In genomic region chr2:178715366-178715765, GRCh38 we compare ENCODE assay signal across 34 cellular contexts.
"Had no signal": no experiment of that assay in that cellular context is flagged by ENCODE, and none has a peak within 500 bp of the region (broad histone marks: within the 10 kb centered on the region; RNA-seq: fewer than 3 reads in every experiment).

No MANE protein-coding gene starts in this region.

- H3K27me3 ChIP-seq: adrenal gland, body of pancreas, brain microvascular endothelial cell, breast epithelium had no signal

- H3K9me3 ChIP-seq: adrenal gland, body of pancreas, breast epithelium had no signal

- H3K27ac ChIP-seq: adrenal gland, body of pancreas, brain microvascular endothelial cell, breast epithelium, WERI-Rb-1 had no signal

- H3K4me3 ChIP-seq: adrenal gland, body of pancreas, breast epithelium had no signal

- FAIRE-seq: astrocyte had no signal

- H3K36me3 ChIP-seq: adrenal gland, brain microvascular endothelial cell, breast epithelium had no signal

- H3K4me1 ChIP-seq: adrenal gland, body of pancreas, breast epithelium had no signal

- ATAC-seq: activated CD4-positive, alpha-beta T cell treated with anti-CD3 and anti-CD28 coated beads for 36 hours; activated CD4-positive, CD25-positive, alpha-beta regulatory T cell treated with anti-CD3 and anti-CD28 coated beads, Interleukin-2, amount 50 U/mL, for 24 hours; activated CD8-positive, alpha-beta memory T cell treated with anti-CD3 and anti-CD28 coated beads, Interleukin-2, amount 10 ng/mL, durations not matched to agents 7 days and 5 days; activated CD8-positive, alpha-beta T cell treated with anti-CD3 and anti-CD28 coated beads, Interleukin-2, amount 10 ng/mL, durations not matched to agents 7 days and 5 days; activated naive CD4-positive, alpha-beta T cell treated with anti-CD3 and anti-CD28 coated beads, Interleukin-2, amount 50 U/mL, for 72 hours; body of pancreas; WTC11 had no signal

- DNase-seq: activated CD4-positive, alpha-beta memory T cell treated with anti-CD3 and anti-CD28 coated beads, Interleukin-2, amount 10 ng/mL, durations not matched to agents 7 days and 5 days; activated CD4-positive, alpha-beta T cell treated with anti-CD3 and anti-CD28 coated beads for 1 hour; activated CD4-positive, alpha-beta T cell treated with anti-CD3 and anti-CD28 coated beads for 36 hours; activated CD4-positive, alpha-beta T cell treated with anti-CD3 and anti-CD28 coated beads for 48 hours; activated CD4-positive, alpha-beta T cell treated with anti-CD3 and anti-CD28 coated beads, Interleukin-2, amount 10 ng/mL, durations not matched to agents 7 days and 5 days; activated CD4-positive, alpha-beta T cell treated with anti-CD3 and anti-CD28 coated beads, Interleukin-2, amount 50 U/mL, for 48 hours; activated CD4-positive, CD25-positive, alpha-beta regulatory T cell; activated CD8-positive, alpha-beta memory T cell treated with anti-CD3 and anti-CD28 coated beads for 24 hours; activated CD8-positive, alpha-beta memory T cell treated with anti-CD3 and anti-CD28 coated beads, Interleukin-2, amount 10 ng/mL, durations not matched to agents 7 days and 5 days; activated CD8-positive, alpha-beta memory T cell treated with anti-CD3 and anti-CD28 coated beads, Interleukin-2, amount 50 U/mL, for 48 hours; activated CD8-positive, alpha-beta T cell treated with anti-CD3 and anti-CD28 coated beads, Interleukin-2, amount 10 ng/mL, durations not matched to agents 7 days and 5 days; activated effector memory CD4-positive, alpha-beta T cell treated with Interleukin-2 at 50 U/mL for 16 hours; activated gamma-delta T cell; activated naive CD4-positive, alpha-beta T cell treated with anti-CD3 and anti-CD28 coated beads for 36 hours; activated naive CD4-positive, alpha-beta T cell treated with anti-CD3 and anti-CD28 coated beads, Interleukin-2, amount 50 U/mL, for 16 hours; activated naive CD8-positive, alpha-beta T cell treated with anti-CD3 and anti-CD28 coated beads for 36 hours; activated T-cell treated with anti-CD3 and anti-CD28 coated beads, Interleukin-2, amount 50 U/mL, for 24 hours; activated T-cell treated with anti-CD3 and anti-CD28 coated beads, Interleukin-2, amount 50 U/mL, for 48 hours; adrenal gland; amniotic stem cell; aorta; body of pancreas; brain microvascular endothelial cell; caudate nucleus; cerebellar nuclear complex; T-helper 1 cell; T-helper 2 cell; T-helper 9 cell; WERI-Rb-1 had no signal
